ENCODE assay signal across 17 cellular contexts in genomic region chr1:221779771-221780170, GRCh38. TPM values are rescaled to one million over a fixed set of nuclear protein-coding genes. Genes with fewer than 3 reads are reported as not detected.
DNase-seq lines count a peak whose midpoint lies in the region; ATAC-seq and TF ChIP-seq lines count a peak whose summit lies in the region.
"Had no signal": no experiment of that assay in that cellular context is flagged by ENCODE, and none has a peak within 500 bp of the region (broad histone marks: within the 10 kb centered on the region; RNA-seq: fewer than 3 reads in every experiment).

No MANE protein-coding gene starts in this region.

- DNase-seq in MCF 10A (ENCODE audit: unreplicated experiment) (no peak), mammary epithelial cell (no peak), T-cell (no peak), endothelial cell (ENCODE audit: low spot score) (no peak), NCI-H345 treated with DMSO at 0.1 percent for 48 hours (lab: John Stamatoyannopoulos, UW; ENCODE audit: unreplicated experiment) (no peak), prostate gland (ENCODE audit: low spot score) (no peak), NCI-H187 treated with DMSO at 0.1 percent for 48 hours (lab: John Stamatoyannopoulos, UW) (no peak)
- DNase-seq: HCEC 1CT, IMR-90, MM.1S, NCI-H526 treated with DMSO at 0.1 percent for 48 hours, right lobe of liver, SK-N-SH, T1000, upper lobe of right lung had no signal

- H3K4me1 Mint-ChIP-seq in MCF 10A (ENCODE audit: insufficient read depth, unreplicated experiment) (no peaks in the 10 kb centered on the region), T-cell (peaks cover 72 to 90% (median 78%) of the 10 kb centered on the region in 3 donors), endothelial cell (ENCODE audit: unreplicated experiment) (peaks cover 22% of the 10 kb centered on the region)
- H3K4me1 Mint-ChIP-seq: nephron had no signal

- H3K27me3 ChIP-seq in mammary epithelial cell (ENCODE audit: insufficient read depth, low read length): no peaks in the 10 kb centered on the region
- H3K27me3 ChIP-seq in prostate gland (replicated peaks; ENCODE audit: insufficient read depth): no peaks in the 10 kb centered on the region
- H3K27me3 ChIP-seq: right lobe of liver, upper lobe of right lung had no signal

- WGBS in mammary epithelial cell (ENCODE audit: low coverage, missing lambda C conversion rate): 100% methylated on average over 1 of the region's 1 CpG
- WGBS in prostate gland: 100% methylated on average over 1 of the region's 1 CpG

- no peaks in the 10 kb centered on the region for H3K4me1 ChIP-seq in mammary epithelial cell (ENCODE audit: insufficient read depth, low read length)
- H3K4me1 ChIP-seq in prostate gland (replicated peaks): no peaks in the 10 kb centered on the region
- H3K4me1 ChIP-seq: right lobe of liver had no signal

- CTCF ChIA-PET in MCF 10A (lab: Yijun Ruan, JAX): interaction anchor here (0.7 to 1.6 kb wide), 3 partner anchors 67 to 301 kb away, joined by 3 to 5 read pairs (median 3); no protein-coding TSS in a partner anchor
- CTCF ChIA-PET in mammary epithelial cell (lab: Charles Lee; ENCODE audit: low non-redundant PET): no interaction called here
- CTCF ChIA-PET in T-cell (lab: Charles Lee): no interaction called here

- H3K36me3 ChIP-seq in mammary epithelial cell (ENCODE audit: insufficient read depth, low read length): no peaks in the 10 kb centered on the region
- no peaks in the 10 kb centered on the region for H3K36me3 ChIP-seq in prostate gland
- H3K36me3 ChIP-seq: right lobe of liver, upper lobe of right lung had no signal

- BruUV-seq in MCF 10A (replicated peaks; lab: Mats Ljungman, UMichigan) (no TSS peak), mammary epithelial cell (replicated peaks; lab: Mats Ljungman, UMichigan) (no TSS peak)

- TF ChIP-seq CTCF in MCF 10A (IDR thresholded peaks at IDR 0.05; ENCODE audit: unreplicated experiment) (no peak), mammary epithelial cell (conservative IDR thresholded peaks at IDR 0.05 in 1 of 2, IDR thresholded peaks at IDR 0.05 in 1 of 2; ENCODE audit: extremely low read depth in 1 of 2, insufficient read depth in 1 of 2, low read depth in 1 of 2, low read length in 2 of 2) (no peak), endothelial cell (IDR thresholded peaks at IDR 0.05; ENCODE audit: unreplicated experiment) (no peak), prostate gland (IDR thresholded peaks at IDR 0.05) (no peak)

- dilution Hi-C loops in mammary epithelial cell (cut with HindIII; ENCODE audit: low sequenced_read_pairs): no loop called here

- no peaks in the 10 kb centered on the region for H3K27me3 Mint-ChIP-seq in MCF 10A (ENCODE audit: insufficient read depth, unreplicated experiment)
- no peaks in the 10 kb centered on the region for H3K27me3 Mint-ChIP-seq in T-cell
- peaks cover 2% of the 10 kb centered on the region for H3K27me3 Mint-ChIP-seq in endothelial cell (ENCODE audit: unreplicated experiment)

- TF ChIP-seq POLR2A in prostate gland (IDR thresholded peaks at IDR 0.05): no peak

- peak overlapping the region; percentile 21 for H3K27ac Mint-ChIP-seq in MCF 10A (ENCODE audit: low read depth, unreplicated experiment)
- peak overlapping the region; percentile 45 to 90 for H3K27ac Mint-ChIP-seq in T-cell
- H3K27ac Mint-ChIP-seq in endothelial cell (ENCODE audit: unreplicated experiment): peak overlapping the region; percentile 48
- H3K27ac Mint-ChIP-seq: nephron had no signal

- H3K9me3 Mint-ChIP-seq in MCF 10A (ENCODE audit: unreplicated experiment): no peaks in the 10 kb centered on the region
- no peaks in the 10 kb centered on the region for H3K9me3 Mint-ChIP-seq in T-cell
- no peaks in the 10 kb centered on the region for H3K9me3 Mint-ChIP-seq in endothelial cell (ENCODE audit: unreplicated experiment)
- H3K9me3 Mint-ChIP-seq: nephron had no signal

- no peak overlapping the region for H3K9ac ChIP-seq in mammary epithelial cell (ENCODE audit: insufficient read depth, low read length)
- H3K9ac ChIP-seq: SK-N-SH had no signal

- no peak overlapping the region for H2AFZ ChIP-seq in mammary epithelial cell (ENCODE audit: low read depth, low read length)

- in situ Hi-C loops in mammary epithelial cell (cut with MboI; ENCODE audit: low sequenced_read_pairs in 2 of 2): no loop called here

- no peak overlapping the region for H3K27ac ChIP-seq in mammary epithelial cell (ENCODE audit: insufficient read depth, low read depth, low read length)
- no peak overlapping the region for H3K27ac ChIP-seq in prostate gland
- H3K27ac ChIP-seq: right lobe of liver, upper lobe of right lung had no signal

- H3K4me3 Mint-ChIP-seq in MCF 10A (ENCODE audit: unreplicated experiment): no peak overlapping the region
- H3K4me3 Mint-ChIP-seq in T-cell: peak overlapping the region in 1 of 3 donors; percentile 60
- no peak overlapping the region for H3K4me3 Mint-ChIP-seq in endothelial cell (ENCODE audit: unreplicated experiment)
- H3K4me3 Mint-ChIP-seq: nephron had no signal

- no peak overlapping the region for H3K4me3 ChIP-seq in mammary epithelial cell (replicated peaks in 1 of 3; ENCODE audit: insufficient read depth in 1 of 3, low read depth in 2 of 3, low read length in 3 of 3)
- no peak overlapping the region for H3K4me3 ChIP-seq in prostate gland
- H3K4me3 ChIP-seq: right lobe of liver, upper lobe of right lung had no signal

- intact Hi-C loops in MCF 10A (cut with micrococcal nuclease) (no loop called here), mammary epithelial cell (cut with micrococcal nuclease) (no loop called here), prostate gland (cut with DNase I) (no loop called here)

- no peak for ATAC-seq in T-cell (replicated peaks in 1 of 4)
- ATAC-seq: left lobe of liver, right lobe of liver, upper lobe of right lung had no signal

- H3K9me3 ChIP-seq in mammary epithelial cell (replicated peaks; ENCODE audit: insufficient read depth, low read length) (no peaks in the 10 kb centered on the region), prostate gland (no peaks in the 10 kb centered on the region)
- H3K9me3 ChIP-seq: right lobe of liver, SK-N-SH, upper lobe of right lung had no signal

- H3K79me2 ChIP-seq in mammary epithelial cell (ENCODE audit: insufficient read depth, low read length): no peaks in the 10 kb centered on the region

- POLR2A ChIA-PET in MCF 10A (lab: Yijun Ruan, JAX): interaction anchor here (0.7 to 1.7 kb wide), 3 partner anchors 14 to 37 kb away, joined by 3 to 7 read pairs (median 4); no protein-coding TSS in a partner anchor
- POLR2A ChIA-PET in T-cell (lab: Charles Lee): interaction anchor here in 1 of 2 donors (2.7 kb wide), 1 partner anchor 50 kb away, joined by 11 read pairs; no protein-coding TSS in a partner anchor

- no peak overlapping the region for H3K4me2 ChIP-seq in mammary epithelial cell (ENCODE audit: insufficient read depth, low read depth, low read length)
- H3K4me2 ChIP-seq: SK-N-SH had no signal

- no peaks in the 10 kb centered on the region for H3K36me3 Mint-ChIP-seq in MCF 10A (ENCODE audit: insufficient read depth, unreplicated experiment)
- no peaks in the 10 kb centered on the region for H3K36me3 Mint-ChIP-seq in T-cell
- H3K36me3 Mint-ChIP-seq in endothelial cell (ENCODE audit: low read depth, unreplicated experiment): no peaks in the 10 kb centered on the region

- H4K20me1 ChIP-seq in mammary epithelial cell (ENCODE audit: insufficient read depth, low read length): no peaks in the 10 kb centered on the region

RNA-seq across cellular contexts. Expression of gene DUSP10, which starts 37.9 kb away (rescaled TPM):
- total RNA-seq in MCF 10A (2022): 15.9 and 22.0 TPM in 2 replicates
- total RNA-seq in mammary epithelial cell: 100 to 1,000 TPM in 1 of 2 donors, 10 to 100 TPM in 1; 35.4 to 118 TPM
- polyA plus RNA-seq in mammary epithelial cell: 64.8 TPM
- polyA minus RNA-seq in mammary epithelial cell: 62.0 TPM
- 10 to 100 TPM in 2 of 5 donors, 1 to 10 TPM in 3; 5.2 to 64.2 (median 6.0) TPM for total RNA-seq in T-cell
- total RNA-seq in endothelial cell (ENCODE audit: unreplicated experiment): 5.0 TPM
- total RNA-seq in prostate gland: 10 to 100 TPM in 1 of 2 donors, 1 to 10 TPM in 1; 5.8 to 13.6 TPM
